In the genomic region with DNA sequence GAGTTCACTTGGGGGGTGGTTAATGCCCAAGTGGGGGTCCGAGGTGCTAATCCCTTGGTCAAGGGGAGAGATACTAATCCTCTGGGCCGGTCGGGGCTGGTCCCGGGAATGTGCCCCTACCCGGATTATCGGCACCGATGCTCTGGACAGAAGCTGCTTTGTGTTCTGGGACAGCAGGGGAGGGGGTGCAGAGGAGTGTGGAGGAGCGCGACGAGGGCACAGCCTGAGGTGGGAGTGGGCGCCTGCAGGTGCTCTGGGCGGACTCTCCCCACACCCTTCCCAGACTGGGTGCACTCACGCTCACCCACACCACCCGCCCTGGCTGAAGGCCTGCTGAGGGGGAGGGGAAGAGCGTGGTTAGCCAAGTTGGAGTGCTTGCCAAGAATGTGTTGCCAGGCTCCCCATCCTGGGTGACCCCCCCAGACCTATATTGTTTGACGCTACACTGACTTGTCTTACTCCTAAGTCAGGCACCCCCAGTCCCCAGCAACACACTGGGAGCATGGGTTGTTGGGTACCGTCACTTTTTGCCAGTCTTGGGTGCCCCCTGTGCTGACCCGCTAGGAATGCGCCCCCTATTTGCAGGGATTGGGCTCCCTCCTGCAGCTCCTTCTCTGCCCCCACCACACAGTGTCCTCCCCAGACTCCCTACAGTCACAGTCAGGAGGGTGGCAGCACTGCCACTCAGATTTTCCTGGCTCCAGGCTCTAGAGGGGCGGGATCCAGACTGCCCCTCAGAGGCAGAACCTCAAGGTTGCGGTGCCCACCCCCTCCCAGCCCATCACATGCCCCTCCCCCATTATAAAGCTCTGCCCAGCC, we compare ENCODE assay signal across 8 cellular contexts. TPM values are rescaled to one million over a fixed set of nuclear protein-coding genes. Genes with fewer than 3 reads are reported as not detected.
DNase-seq lines count a peak whose midpoint lies in the region; TF ChIP-seq lines count a peak whose summit lies in the region.

No MANE protein-coding gene starts in this region.

- no peaks in the 10 kb centered on the region for H3K9me3 ChIP-seq in Karpas-422 (ENCODE audit: low read length)
- no peaks in the 10 kb centered on the region for H3K9me3 ChIP-seq in adipocyte (ENCODE audit: control insufficient read depth, low read length)
- no peaks in the 10 kb centered on the region for H3K9me3 ChIP-seq in iPS-20b (ENCODE audit: insufficient read depth, low read depth, low read length)
- H3K9me3 ChIP-seq in smooth muscle cell (replicated peaks; ENCODE audit: low read depth), result no peaks in the 10 kb centered on the region

- peak overlapping the region; percentile 87 for H3K4me3 ChIP-seq in Karpas-422 (ENCODE audit: low read length)
- H3K4me3 ChIP-seq in adipocyte (ENCODE audit: low read length), result peak overlapping the region; percentile 94
- H3K4me3 ChIP-seq in iPS-20b (ENCODE audit: low read length), result peak overlapping the region; percentile 94
- peak overlapping the region; percentile 74 for H3K4me3 ChIP-seq in smooth muscle cell

- H3K4me2 ChIP-seq in Karpas-422 (ENCODE audit: low read depth, low read length, poor library complexity, severe bottlenecking) (peak overlapping the region; percentile 73), smooth muscle cell (peak overlapping the region; percentile 94)

- 11% methylated on average over 18 of the region's 21 CpGs for WGBS in smooth muscle cell (ENCODE audit: low lambda C conversion rate)

- TF ChIP-seq CTCF in smooth muscle cell (IDR thresholded peaks at IDR 0.05; ENCODE audit: borderline replicate concordance, insufficient read depth, poor library complexity, severe bottlenecking) (no peak), GM13976 (IDR thresholded peaks at IDR 0.05; ENCODE audit: borderline replicate concordance, control extremely low read depth, extremely low read depth, insufficient read depth, missing control alignments) (no peak)

- H3K79me2 ChIP-seq in Karpas-422 (ENCODE audit: low read length) (peaks cover 32% of the 10 kb centered on the region), smooth muscle cell (ENCODE audit: low read depth) (peaks cover 21% of the 10 kb centered on the region)

- H3K9ac ChIP-seq in Karpas-422 (ENCODE audit: low read length), result peak overlapping the region; percentile 89
- H3K9ac ChIP-seq in adipocyte (ENCODE audit: low read length), result peak overlapping the region; percentile 92
- H3K9ac ChIP-seq in iPS-20b (ENCODE audit: low read depth, low read length), result peak overlapping the region; percentile 46; the same call in 1 of the 2 replicates
- H3K9ac ChIP-seq in smooth muscle cell (ENCODE audit: low read depth), result peak overlapping the region; percentile 72

- H2AFZ ChIP-seq in Karpas-422 (ENCODE audit: low read length) (no peak overlapping the region), smooth muscle cell (ENCODE audit: low read depth) (no peak overlapping the region)

- peaks cover 10% of the 10 kb centered on the region for H3F3A ChIP-seq in smooth muscle cell (ENCODE audit: low read depth)

- H3K27ac ChIP-seq in Karpas-422 (ENCODE audit: low read length), result peak overlapping the region; percentile 82
- H3K27ac ChIP-seq in iPS-20b (ENCODE audit: low read length), result no peak overlapping the region
- peak overlapping the region; percentile 95 for H3K27ac ChIP-seq in smooth muscle cell (ENCODE audit: low read depth)

- H3K36me3 ChIP-seq in Karpas-422 (ENCODE audit: insufficient read depth, low read length) (no peaks in the 10 kb centered on the region), adipocyte (ENCODE audit: control insufficient read depth, insufficient read depth, low read length, severe bottlenecking) (peaks cover 13% of the 10 kb centered on the region), iPS-20b (ENCODE audit: insufficient read depth, low read depth, low read length) (peaks cover 12% of the 10 kb centered on the region), smooth muscle cell (ENCODE audit: low read depth) (no peaks in the 10 kb centered on the region)

- H4K20me1 ChIP-seq in Karpas-422 (ENCODE audit: insufficient read depth, low read depth, low read length) (0 out of 2 replicates have a peak, but pooled peaks cover 5% of the 10 kb centered on the region), smooth muscle cell (ENCODE audit: low read depth) (peaks cover 54% of the 10 kb centered on the region)

- no peaks in the 10 kb centered on the region for H3K9me2 ChIP-seq in Karpas-422 (replicated peaks; ENCODE audit: insufficient read depth, low read length)

- peak; percentile 56 for DNase-seq in DMS53 (lab: John Stamatoyannopoulos, UW)
- no peak for DNase-seq in DMS53 treated with DMSO at 0.1 percent for 48 hours (lab: John Stamatoyannopoulos, UW; ENCODE audit: unreplicated experiment)
- DNase-seq in Karpas-422, result peak; percentile 70
- DNase-seq in adipocyte (ENCODE audit: low read depth), result peak; percentile 43
- no peak for DNase-seq in smooth muscle cell (lab: John Stamatoyannopoulos, UW; ENCODE audit: unreplicated experiment)
- DNase-seq in stimulated activated CD4-positive, alpha-beta T cell treated with anti-CD3 and anti-CD28 coated beads, Interleukin-4, amount 100 ng/mL, for 24 hours, result no peak
- no peak for DNase-seq in GM13976 (ENCODE audit: low spot score)

- H3K27me3 ChIP-seq in Karpas-422 (ENCODE audit: low read length), result no peaks in the 10 kb centered on the region
- H3K27me3 ChIP-seq in adipocyte (replicated peaks; ENCODE audit: control insufficient read depth, insufficient read depth, low read length), result no peaks in the 10 kb centered on the region
- H3K27me3 ChIP-seq in iPS-20b (ENCODE audit: insufficient read depth, low read length), result peaks cover 34% of the 10 kb centered on the region
- H3K27me3 ChIP-seq in smooth muscle cell (ENCODE audit: low read depth), result no peaks in the 10 kb centered on the region

- peaks cover 31% of the 10 kb centered on the region for H3K4me1 ChIP-seq in Karpas-422 (ENCODE audit: low read length)
- peaks cover 49% of the 10 kb centered on the region for H3K4me1 ChIP-seq in adipocyte (ENCODE audit: control insufficient read depth, insufficient read depth, low read length)
- H3K4me1 ChIP-seq in iPS-20b (ENCODE audit: insufficient read depth, low read length), result peaks cover 28% of the 10 kb centered on the region
- peaks cover 36% of the 10 kb centered on the region for H3K4me1 ChIP-seq in smooth muscle cell (ENCODE audit: low read depth)

- in situ Hi-C loops in GM13976 (cut with MboI; ENCODE audit: low sequenced_read_pairs, unreplicated experiment), result no loop called here

RNA-seq across cellular contexts. Expression of gene SLC4A2, which starts 1.2 kb away (rescaled TPM):
- total RNA-seq in Karpas-422 (2014; rRNA removed; shearing (Covaris generic); ENCODE audit: low replicate concordance), result 35.1 and 113 TPM in 2 replicates
- 42.3 and 89.3 TPM in 2 replicates for total RNA-seq in smooth muscle cell
- 96.4 and 104 TPM in 2 replicates for polyA plus RNA-seq in smooth muscle cell

RNA-seq across cellular contexts. Expression of gene CDK5, which starts 2.9 kb away (rescaled TPM):
- total RNA-seq in Karpas-422 (2014; rRNA removed; shearing (Covaris generic); ENCODE audit: low replicate concordance), result 13.6 and 33.0 TPM in 2 replicates
- 18.6 and 22.1 TPM in 2 replicates for total RNA-seq in smooth muscle cell
- polyA plus RNA-seq in smooth muscle cell, result 36.4 and 50.1 TPM in 2 replicates

RNA-seq across cellular contexts. Expression of gene ASIC3, which starts 12.3 kb away (rescaled TPM):
- total RNA-seq in Karpas-422 (2014; rRNA removed; shearing (Covaris generic); ENCODE audit: low replicate concordance), result 4.5 and 6.2 TPM in 2 replicates
- total RNA-seq in smooth muscle cell, result 2.2 and 2.3 TPM in 2 replicates
- 2.0 and 4.7 TPM in 2 replicates for polyA plus RNA-seq in smooth muscle cell

RNA-seq across cellular contexts. Expression of gene FASTK, which starts 20.0 kb away (rescaled TPM):
- total RNA-seq in Karpas-422 (2014; rRNA removed; shearing (Covaris generic); ENCODE audit: low replicate concordance), result 48.8 and 127 TPM in 2 replicates
- 92.0 and 100 TPM in 2 replicates for total RNA-seq in smooth muscle cell
- polyA plus RNA-seq in smooth muscle cell, result 177 and 188 TPM in 2 replicates

RNA-seq across cellular contexts. Expression of gene TMUB1, which starts 22.7 kb away (rescaled TPM):
- total RNA-seq in Karpas-422 (2014; rRNA removed; shearing (Covaris generic); ENCODE audit: low replicate concordance), result 30.9 and 56.4 TPM in 2 replicates
- total RNA-seq in smooth muscle cell, result 30.3 and 35.9 TPM in 2 replicates
- 69.8 and 70.4 TPM in 2 replicates for polyA plus RNA-seq in smooth muscle cell

Comparison
In these comparisons a context has a peak if more than half of its experiments do, and no peak if none do; other contexts are left out.
1. DNase-seq: peak in DMS53 (single experiment), Karpas-422 (single experiment) and adipocyte (single experiment); none in DMS53 treated with DMSO at 0.1 percent for 48 hours (single experiment), smooth muscle cell (single experiment), stimulated activated CD4-positive, alpha-beta T cell treated with anti-CD3 and anti-CD28 coated beads, Interleukin-4, amount 100 ng/mL, for 24 hours (single experiment) and GM13976 (single experiment).
2. Peak in every context shown above with its lines, with median percentiles within 50 percentile points of each other: H3K4me3 ChIP-seq and H3K9ac ChIP-seq.